ENCODE assay signal across 1 cellular context in the genomic region with DNA sequence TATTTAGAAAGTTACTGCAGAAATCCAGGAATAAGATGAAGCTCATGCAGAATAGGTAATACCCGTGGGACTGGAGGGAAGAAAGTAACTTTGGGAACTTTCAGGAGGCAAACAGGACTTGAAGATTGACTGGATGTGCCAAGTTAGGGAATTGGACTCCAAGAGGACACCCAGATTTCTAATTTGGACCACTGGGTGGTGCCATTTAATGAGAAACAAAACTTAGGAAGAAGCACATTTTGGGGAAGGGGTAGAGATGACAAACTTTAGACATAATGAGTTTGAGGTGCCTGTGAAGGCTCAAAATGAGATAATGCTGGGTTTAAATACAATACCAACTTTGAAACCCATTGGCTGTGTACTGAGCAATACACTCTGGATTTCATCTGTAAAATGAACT.
TF ChIP-seq lines count a peak whose summit lies in the region.

No MANE protein-coding gene starts in this region.

TF ChIP-seq in liver, 16 proteins besides CTCF, POLR2A, EP300 and RAD21:
- no peak for TF ChIP-seq TAF1 (conservative IDR thresholded peaks at IDR 0.05)
- TF ChIP-seq, protein P1, sequence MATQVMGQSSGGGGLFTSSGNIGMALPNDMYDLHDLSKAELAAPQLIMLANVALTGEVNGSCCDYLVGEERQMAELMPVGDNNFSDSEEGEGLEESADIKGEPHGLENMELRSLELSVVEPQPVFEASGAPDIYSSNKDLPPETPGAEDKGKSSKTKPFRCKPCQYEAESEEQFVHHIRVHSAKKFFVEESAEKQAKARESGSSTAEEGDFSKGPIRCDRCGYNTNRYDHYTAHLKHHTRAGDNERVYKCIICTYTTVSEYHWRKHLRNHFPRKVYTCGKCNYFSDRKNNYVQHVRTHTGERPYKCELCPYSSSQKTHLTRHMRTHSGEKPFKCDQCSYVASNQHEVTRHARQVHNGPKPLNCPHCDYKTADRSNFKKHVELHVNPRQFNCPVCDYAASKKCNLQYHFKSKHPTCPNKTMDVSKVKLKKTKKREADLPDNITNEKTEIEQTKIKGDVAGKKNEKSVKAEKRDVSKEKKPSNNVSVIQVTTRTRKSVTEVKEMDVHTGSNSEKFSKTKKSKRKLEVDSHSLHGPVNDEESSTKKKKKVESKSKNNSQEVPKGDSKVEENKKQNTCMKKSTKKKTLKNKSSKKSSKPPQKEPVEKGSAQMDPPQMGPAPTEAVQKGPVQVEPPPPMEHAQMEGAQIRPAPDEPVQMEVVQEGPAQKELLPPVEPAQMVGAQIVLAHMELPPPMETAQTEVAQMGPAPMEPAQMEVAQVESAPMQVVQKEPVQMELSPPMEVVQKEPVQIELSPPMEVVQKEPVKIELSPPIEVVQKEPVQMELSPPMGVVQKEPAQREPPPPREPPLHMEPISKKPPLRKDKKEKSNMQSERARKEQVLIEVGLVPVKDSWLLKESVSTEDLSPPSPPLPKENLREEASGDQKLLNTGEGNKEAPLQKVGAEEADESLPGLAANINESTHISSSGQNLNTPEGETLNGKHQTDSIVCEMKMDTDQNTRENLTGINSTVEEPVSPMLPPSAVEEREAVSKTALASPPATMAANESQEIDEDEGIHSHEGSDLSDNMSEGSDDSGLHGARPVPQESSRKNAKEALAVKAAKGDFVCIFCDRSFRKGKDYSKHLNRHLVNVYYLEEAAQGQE (IDR thresholded peaks at IDR 0.05) = no peak
- TF ChIP-seq FOXA1 (IDR thresholded peaks at IDR 0.05) = no peak
- TF ChIP-seq RXRA (IDR thresholded peaks at IDR 0.05) = no peak
- no peak for TF ChIP-seq HNF4A (conservative IDR thresholded peaks at IDR 0.05)
- TF ChIP-seq SP1 (IDR thresholded peaks at IDR 0.05) = no peak
- TF ChIP-seq NR2F2 (IDR thresholded peaks at IDR 0.05) = no peak
- TF ChIP-seq EGR1 (IDR thresholded peaks at IDR 0.05; ENCODE audit: low read depth in 2 of 2) = no peak
- TF ChIP-seq, protein P2, sequence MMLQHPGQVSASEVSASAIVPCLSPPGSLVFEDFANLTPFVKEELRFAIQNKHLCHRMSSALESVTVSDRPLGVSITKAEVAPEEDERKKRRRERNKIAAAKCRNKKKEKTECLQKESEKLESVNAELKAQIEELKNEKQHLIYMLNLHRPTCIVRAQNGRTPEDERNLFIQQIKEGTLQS (IDR thresholded peaks at IDR 0.05) = no peak
- no peak for TF ChIP-seq GABPA (IDR thresholded peaks at IDR 0.05 in 1 of 2, conservative IDR thresholded peaks at IDR 0.05 in 1 of 2)
- TF ChIP-seq, protein P3, sequence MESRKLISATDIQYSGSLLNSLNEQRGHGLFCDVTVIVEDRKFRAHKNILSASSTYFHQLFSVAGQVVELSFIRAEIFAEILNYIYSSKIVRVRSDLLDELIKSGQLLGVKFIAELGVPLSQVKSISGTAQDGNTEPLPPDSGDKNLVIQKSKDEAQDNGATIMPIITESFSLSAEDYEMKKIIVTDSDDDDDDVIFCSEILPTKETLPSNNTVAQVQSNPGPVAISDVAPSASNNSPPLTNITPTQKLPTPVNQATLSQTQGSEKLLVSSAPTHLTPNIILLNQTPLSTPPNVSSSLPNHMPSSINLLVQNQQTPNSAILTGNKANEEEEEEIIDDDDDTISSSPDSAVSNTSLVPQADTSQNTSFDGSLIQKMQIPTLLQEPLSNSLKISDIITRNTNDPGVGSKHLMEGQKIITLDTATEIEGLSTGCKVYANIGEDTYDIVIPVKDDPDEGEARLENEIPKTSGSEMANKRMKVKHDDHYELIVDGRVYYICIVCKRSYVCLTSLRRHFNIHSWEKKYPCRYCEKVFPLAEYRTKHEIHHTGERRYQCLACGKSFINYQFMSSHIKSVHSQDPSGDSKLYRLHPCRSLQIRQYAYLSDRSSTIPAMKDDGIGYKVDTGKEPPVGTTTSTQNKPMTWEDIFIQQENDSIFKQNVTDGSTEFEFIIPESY (IDR thresholded peaks at IDR 0.05) = no peak
- TF ChIP-seq FOXA2 (IDR thresholded peaks at IDR 0.05) = no peak
- TF ChIP-seq, protein P4, sequence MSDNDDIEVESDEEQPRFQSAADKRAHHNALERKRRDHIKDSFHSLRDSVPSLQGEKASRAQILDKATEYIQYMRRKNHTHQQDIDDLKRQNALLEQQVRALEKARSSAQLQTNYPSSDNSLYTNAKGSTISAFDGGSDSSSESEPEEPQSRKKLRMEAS (IDR thresholded peaks at IDR 0.05) = no peak
- TF ChIP-seq JUND (IDR thresholded peaks at IDR 0.05) = no peak
- no peak for TF ChIP-seq YY1 (IDR thresholded peaks at IDR 0.05)
- TF ChIP-seq HNF4G (IDR thresholded peaks at IDR 0.05) = no peak
